1 cellular context compared by ENCODE assay signal in genomic region chr4:10456270-10457254, GRCh38.
A peak's percentile ranks its signal among the peaks of the same experiment; 100 is the strongest.
TF ChIP-seq lines count a peak whose summit lies in the region.

No MANE protein-coding gene starts in this region.

TF ChIP-seq in K562, 482 proteins besides CTCF, POLR2A, EP300 and RAD21 (continued from another document and continues in another):
- TF ChIP-seq THAP12 (CRISPR knock-in tag; IDR thresholded peaks at IDR 0.05) (no peak), AFF1 (IDR thresholded peaks at IDR 0.05; ENCODE audit: low read depth in 1 of 2, partially characterized antibody in 2 of 2) (no peak), GABPB2 (CRISPR knock-in tag; conservative IDR thresholded peaks at IDR 0.05) (no peak), PHF8 (IDR thresholded peaks at IDR 0.05; ENCODE audit: borderline replicate concordance, low read length) (no peak), TAL1 (IDR thresholded peaks at IDR 0.05) (no peak), THRB (CRISPR knock-in tag; conservative IDR thresholded peaks at IDR 0.05) (no peak), ARID3A (IDR thresholded peaks at IDR 0.05; ENCODE audit: borderline replicate concordance, low read depth, low read length) (no peak), PRPF4 (IDR thresholded peaks at IDR 0.05; ENCODE audit: insufficient read depth, low read depth, low read length, poor library complexity, severe bottlenecking) (no peak), ZNF780A (CRISPR knock-in tag; IDR thresholded peaks at IDR 0.05) (no peak), SRSF3 (IDR thresholded peaks at IDR 0.05; ENCODE audit: insufficient read depth, low read length) (no peak), ZNF431 (CRISPR knock-in tag; IDR thresholded peaks at IDR 0.05) (no peak), SMARCE1 (IDR thresholded peaks at IDR 0.05) (no peak), ZNF23 (CRISPR knock-in tag; IDR thresholded peaks at IDR 0.05) (0 out of 2 replicates have a peak, but pooled peaks have one; percentile 16), HOMEZ (CRISPR knock-in tag; IDR thresholded peaks at IDR 0.05) (no peak), HLTF (IDR thresholded peaks at IDR 0.05) (no peak), PKNOX1 (IDR thresholded peaks at IDR 0.05) (0 out of 2 replicates have a peak, but pooled peaks have one; percentile 18), ZNF507 (tag; conservative IDR thresholded peaks at IDR 0.05) (no peak), ZNF175 (CRISPR knock-in tag; IDR thresholded peaks at IDR 0.05; ENCODE audit: low read depth) (no peak), KDM5B (IDR thresholded peaks at IDR 0.05; ENCODE audit: insufficient replicate concordance, low read depth, low read length) (no peak), SIRT6 (IDR thresholded peaks at IDR 0.05; ENCODE audit: low read depth, low read length) (no peak), ELF4 (CRISPR knock-in tag; IDR thresholded peaks at IDR 0.05) (no peak), MTA1 (IDR thresholded peaks at IDR 0.05; ENCODE audit: borderline replicate concordance) (no peak), ZNF75A (CRISPR knock-in tag; IDR thresholded peaks at IDR 0.05) (no peak), ZNF184 (CRISPR knock-in tag; IDR thresholded peaks at IDR 0.05) (no peak), NR2F6 (CRISPR knock-in tag; IDR thresholded peaks at IDR 0.05) (no peak), NELFE (IDR thresholded peaks at IDR 0.05; ENCODE audit: insufficient read depth, insufficient read length) (no peak), LARP7 (IDR thresholded peaks at IDR 0.05) (no peak), SREBF1 (IDR thresholded peaks at IDR 0.05; ENCODE audit: borderline replicate concordance, low read depth, low read length) (no peak), HDAC6 (IDR thresholded peaks at IDR 0.05; ENCODE audit: low read depth, low read length) (no peak), ATF7 (IDR thresholded peaks at IDR 0.05) (peak; percentile 53; the same call in 1 of the 2 replicates), U2AF1 (optimal IDR thresholded peaks at IDR 0.05; ENCODE audit: low read depth, low read length) (no peak), CXXC5 (CRISPR knock-in tag; IDR thresholded peaks at IDR 0.05) (peak; percentile 39), ZNF398 (CRISPR knock-in tag; IDR thresholded peaks at IDR 0.05) (no peak), ZNF165 (CRISPR knock-in tag; IDR thresholded peaks at IDR 0.05; ENCODE audit: borderline replicate concordance) (no peak), SIN3B (IDR thresholded peaks at IDR 0.05; ENCODE audit: low read depth) (no peak), THRAP3 (IDR thresholded peaks at IDR 0.05; ENCODE audit: borderline replicate concordance) (no peak), ARHGAP35 (IDR thresholded peaks at IDR 0.05; ENCODE audit: partially characterized antibody) (no peak), ZNF764 (CRISPR knock-in tag; IDR thresholded peaks at IDR 0.05; ENCODE audit: low read depth) (no peak)
- TF ChIP-seq, protein P1, sequence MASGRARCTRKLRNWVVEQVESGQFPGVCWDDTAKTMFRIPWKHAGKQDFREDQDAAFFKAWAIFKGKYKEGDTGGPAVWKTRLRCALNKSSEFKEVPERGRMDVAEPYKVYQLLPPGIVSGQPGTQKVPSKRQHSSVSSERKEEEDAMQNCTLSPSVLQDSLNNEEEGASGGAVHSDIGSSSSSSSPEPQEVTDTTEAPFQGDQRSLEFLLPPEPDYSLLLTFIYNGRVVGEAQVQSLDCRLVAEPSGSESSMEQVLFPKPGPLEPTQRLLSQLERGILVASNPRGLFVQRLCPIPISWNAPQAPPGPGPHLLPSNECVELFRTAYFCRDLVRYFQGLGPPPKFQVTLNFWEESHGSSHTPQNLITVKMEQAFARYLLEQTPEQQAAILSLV (tag; IDR thresholded peaks at IDR 0.05): no peak
- TF ChIP-seq, protein P2, sequence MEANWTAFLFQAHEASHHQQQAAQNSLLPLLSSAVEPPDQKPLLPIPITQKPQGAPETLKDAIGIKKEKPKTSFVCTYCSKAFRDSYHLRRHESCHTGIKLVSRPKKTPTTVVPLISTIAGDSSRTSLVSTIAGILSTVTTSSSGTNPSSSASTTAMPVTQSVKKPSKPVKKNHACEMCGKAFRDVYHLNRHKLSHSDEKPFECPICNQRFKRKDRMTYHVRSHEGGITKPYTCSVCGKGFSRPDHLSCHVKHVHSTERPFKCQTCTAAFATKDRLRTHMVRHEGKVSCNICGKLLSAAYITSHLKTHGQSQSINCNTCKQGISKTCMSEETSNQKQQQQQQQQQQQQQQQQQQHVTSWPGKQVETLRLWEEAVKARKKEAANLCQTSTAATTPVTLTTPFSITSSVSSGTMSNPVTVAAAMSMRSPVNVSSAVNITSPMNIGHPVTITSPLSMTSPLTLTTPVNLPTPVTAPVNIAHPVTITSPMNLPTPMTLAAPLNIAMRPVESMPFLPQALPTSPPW (CRISPR knock-in tag; IDR thresholded peaks at IDR 0.05): peak; percentile 35; the same call in 1 of the 2 replicates
- TF ChIP-seq, protein P3, sequence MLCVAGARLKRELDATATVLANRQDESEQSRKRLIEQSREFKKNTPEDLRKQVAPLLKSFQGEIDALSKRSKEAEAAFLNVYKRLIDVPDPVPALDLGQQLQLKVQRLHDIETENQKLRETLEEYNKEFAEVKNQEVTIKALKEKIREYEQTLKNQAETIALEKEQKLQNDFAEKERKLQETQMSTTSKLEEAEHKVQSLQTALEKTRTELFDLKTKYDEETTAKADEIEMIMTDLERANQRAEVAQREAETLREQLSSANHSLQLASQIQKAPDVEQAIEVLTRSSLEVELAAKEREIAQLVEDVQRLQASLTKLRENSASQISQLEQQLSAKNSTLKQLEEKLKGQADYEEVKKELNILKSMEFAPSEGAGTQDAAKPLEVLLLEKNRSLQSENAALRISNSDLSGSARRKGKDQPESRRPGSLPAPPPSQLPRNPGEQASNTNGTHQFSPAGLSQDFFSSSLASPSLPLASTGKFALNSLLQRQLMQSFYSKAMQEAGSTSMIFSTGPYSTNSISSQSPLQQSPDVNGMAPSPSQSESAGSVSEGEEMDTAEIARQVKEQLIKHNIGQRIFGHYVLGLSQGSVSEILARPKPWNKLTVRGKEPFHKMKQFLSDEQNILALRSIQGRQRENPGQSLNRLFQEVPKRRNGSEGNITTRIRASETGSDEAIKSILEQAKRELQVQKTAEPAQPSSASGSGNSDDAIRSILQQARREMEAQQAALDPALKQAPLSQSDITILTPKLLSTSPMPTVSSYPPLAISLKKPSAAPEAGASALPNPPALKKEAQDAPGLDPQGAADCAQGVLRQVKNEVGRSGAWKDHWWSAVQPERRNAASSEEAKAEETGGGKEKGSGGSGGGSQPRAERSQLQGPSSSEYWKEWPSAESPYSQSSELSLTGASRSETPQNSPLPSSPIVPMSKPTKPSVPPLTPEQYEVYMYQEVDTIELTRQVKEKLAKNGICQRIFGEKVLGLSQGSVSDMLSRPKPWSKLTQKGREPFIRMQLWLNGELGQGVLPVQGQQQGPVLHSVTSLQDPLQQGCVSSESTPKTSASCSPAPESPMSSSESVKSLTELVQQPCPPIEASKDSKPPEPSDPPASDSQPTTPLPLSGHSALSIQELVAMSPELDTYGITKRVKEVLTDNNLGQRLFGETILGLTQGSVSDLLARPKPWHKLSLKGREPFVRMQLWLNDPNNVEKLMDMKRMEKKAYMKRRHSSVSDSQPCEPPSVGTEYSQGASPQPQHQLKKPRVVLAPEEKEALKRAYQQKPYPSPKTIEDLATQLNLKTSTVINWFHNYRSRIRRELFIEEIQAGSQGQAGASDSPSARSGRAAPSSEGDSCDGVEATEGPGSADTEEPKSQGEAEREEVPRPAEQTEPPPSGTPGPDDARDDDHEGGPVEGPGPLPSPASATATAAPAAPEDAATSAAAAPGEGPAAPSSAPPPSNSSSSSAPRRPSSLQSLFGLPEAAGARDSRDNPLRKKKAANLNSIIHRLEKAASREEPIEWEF (CRISPR knock-in tag; IDR thresholded peaks at IDR 0.05): no peak
